8 cellular contexts compared by ENCODE assay signal in genomic region chr3:190629088-190629487, GRCh38.
"Had no signal": no experiment of that assay in that cellular context is flagged by ENCODE, and none has a peak within 500 bp of the region (broad histone marks: within the 10 kb centered on the region; RNA-seq: fewer than 3 reads in every experiment).

No MANE protein-coding gene starts in this region.

- H3K4me3 ChIP-seq: GM23248, HAP-1, K562 had no signal

- H3K36me3 ChIP-seq: HAP-1 had no signal

- H3K27ac ChIP-seq: GM23248 had no signal

- H3K9me3 ChIP-seq: HAP-1 had no signal

- ATAC-seq: HCT116, K562 had no signal

- DNase-seq: GM23248, GOT3, H7, HFFc6, IMR-90 had no signal

- H3K9me3 Mint-ChIP-seq: HFFc6 had no signal

- H3K4me3 Mint-ChIP-seq: HFFc6 had no signal

- H3K9ac ChIP-seq: GM23248 had no signal

- H3K27ac Mint-ChIP-seq: HFFc6 had no signal
